Comparison of ENCODE assay signal across 2 cellular contexts in the genomic region with DNA sequence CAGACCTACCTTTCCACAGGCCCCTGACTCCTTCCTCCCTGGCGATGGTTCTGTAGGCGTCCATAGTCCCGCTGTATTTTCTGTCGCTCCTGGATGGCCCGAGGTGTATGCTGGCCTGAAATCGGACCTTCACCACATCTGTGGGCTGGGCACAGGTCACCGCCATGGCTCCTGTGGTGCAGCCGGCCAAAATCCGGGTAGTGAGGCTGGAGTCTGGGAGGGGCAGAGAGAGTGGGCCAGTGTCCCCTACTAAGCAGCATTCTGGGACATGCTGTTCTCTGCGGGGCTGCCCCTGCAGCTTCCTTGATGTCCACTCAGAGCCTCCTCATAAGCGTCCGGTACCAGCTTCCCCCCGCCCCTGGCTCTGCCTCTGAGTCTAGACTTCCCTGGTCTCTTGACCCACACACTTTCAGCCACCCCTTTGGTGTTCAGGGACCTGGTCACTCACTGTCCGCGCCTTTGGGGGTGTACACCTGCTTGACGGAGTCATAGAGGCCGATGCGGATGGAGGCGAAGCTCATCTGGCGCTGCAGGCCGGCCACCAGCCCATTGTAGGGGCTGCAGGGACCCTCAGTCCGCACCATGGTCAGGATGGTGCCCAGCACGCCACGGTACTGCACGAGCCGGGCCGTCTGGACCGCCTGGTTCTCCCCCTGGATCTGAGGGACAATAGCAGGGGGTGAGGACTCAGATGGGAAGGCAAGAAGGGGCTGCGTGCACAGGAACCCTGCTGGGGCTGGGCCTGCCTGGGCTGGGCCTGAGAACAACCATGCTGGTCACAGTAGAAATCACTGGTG.
TF ChIP-seq lines count a peak whose summit lies in the region.

No MANE protein-coding gene starts in this region.

TF ChIP-seq in SK-N-SH, 30 proteins besides CTCF, POLR2A, EP300 and RAD21 (continued from another document):
- no peak for TF ChIP-seq TAF1 (IDR thresholded peaks at IDR 0.05; ENCODE audit: borderline replicate concordance, low read depth, low read length)
- TF ChIP-seq YY1 (IDR thresholded peaks at IDR 0.05; ENCODE audit: low read depth): no peak
- TF ChIP-seq REST (IDR thresholded peaks at IDR 0.05; ENCODE audit: low read depth, low read length): no peak
- TF ChIP-seq MAX (IDR thresholded peaks at IDR 0.05; ENCODE audit: low read depth): no peak
- no peak for TF ChIP-seq CHD2 (IDR thresholded peaks at IDR 0.05; ENCODE audit: low read length, partially characterized antibody)
- TF ChIP-seq, protein P1, sequence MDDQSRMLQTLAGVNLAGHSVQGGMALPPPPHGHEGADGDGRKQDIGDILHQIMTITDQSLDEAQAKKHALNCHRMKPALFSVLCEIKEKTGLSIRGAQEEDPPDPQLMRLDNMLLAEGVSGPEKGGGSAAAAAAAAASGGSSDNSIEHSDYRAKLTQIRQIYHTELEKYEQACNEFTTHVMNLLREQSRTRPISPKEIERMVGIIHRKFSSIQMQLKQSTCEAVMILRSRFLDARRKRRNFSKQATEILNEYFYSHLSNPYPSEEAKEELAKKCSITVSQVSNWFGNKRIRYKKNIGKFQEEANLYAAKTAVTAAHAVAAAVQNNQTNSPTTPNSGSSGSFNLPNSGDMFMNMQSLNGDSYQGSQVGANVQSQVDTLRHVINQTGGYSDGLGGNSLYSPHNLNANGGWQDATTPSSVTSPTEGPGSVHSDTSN (IDR thresholded peaks at IDR 0.05): no peak
- no peak for TF ChIP-seq MEF2A (IDR thresholded peaks at IDR 0.05; ENCODE audit: borderline replicate concordance, low read depth)
- TF ChIP-seq SMC3 (IDR thresholded peaks at IDR 0.05; ENCODE audit: low read depth, low read length): no peak
- TF ChIP-seq GABPA (IDR thresholded peaks at IDR 0.05; ENCODE audit: low read depth): no peak
- no peak for TF ChIP-seq ELF1 (IDR thresholded peaks at IDR 0.05)

TF ChIP-seq in SK-N-SH treated with all-trans-retinoic acid at 6 μM for 48 hours, 23 proteins besides CTCF, POLR2A, EP300 and RAD21 (continued from another document):
- TF ChIP-seq ESRRG (CRISPR knock-in tag; IDR thresholded peaks at IDR 0.05): no peak
